8 cellular contexts compared by ENCODE assay signal in the genomic region with DNA sequence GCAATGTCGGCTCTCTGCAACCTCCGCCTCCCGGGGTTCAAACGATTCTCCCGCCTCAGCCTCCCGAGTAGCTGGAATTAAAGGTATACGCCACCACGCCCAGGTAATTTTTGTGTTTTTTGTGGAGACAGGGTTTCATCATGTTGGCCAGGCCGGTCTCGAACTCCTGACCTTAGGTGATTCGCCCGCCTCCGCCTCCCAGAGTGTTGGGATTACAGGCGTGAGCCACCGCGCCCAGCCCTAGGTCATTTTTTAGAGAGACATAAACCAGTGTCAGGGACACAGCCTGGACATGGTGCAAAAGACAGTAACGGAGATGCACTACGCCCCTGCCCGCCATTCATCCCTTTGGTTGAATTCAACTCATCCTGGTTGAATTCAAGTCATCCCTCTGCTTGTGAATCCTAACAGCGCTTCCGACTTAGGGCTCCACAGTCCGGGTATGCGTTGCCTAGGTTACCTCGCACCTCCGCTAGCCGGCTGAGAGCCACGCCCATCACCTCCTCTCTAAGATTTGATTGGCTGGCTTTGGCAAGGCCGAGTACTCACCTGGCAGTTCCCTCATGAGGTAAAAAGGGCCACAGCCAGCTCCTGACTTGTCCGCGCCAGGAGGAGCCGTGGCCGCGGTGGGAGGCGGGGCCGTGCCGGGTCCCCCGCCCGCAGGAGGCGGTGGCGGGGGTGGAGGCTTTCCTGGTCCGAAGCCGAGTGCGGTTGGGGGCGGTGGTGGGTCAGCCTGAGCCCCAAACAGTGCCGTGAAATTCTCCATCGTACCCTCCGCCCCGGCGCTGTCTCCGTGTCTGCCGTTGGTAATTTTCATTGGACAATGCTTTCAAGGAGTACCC. TPM values are rescaled to one million over a fixed set of nuclear protein-coding genes. Genes with fewer than 3 reads are reported as not detected.
DNase-seq lines count a peak whose midpoint lies in the region; ATAC-seq and TF ChIP-seq lines count a peak whose summit lies in the region.

A gene with protein sequence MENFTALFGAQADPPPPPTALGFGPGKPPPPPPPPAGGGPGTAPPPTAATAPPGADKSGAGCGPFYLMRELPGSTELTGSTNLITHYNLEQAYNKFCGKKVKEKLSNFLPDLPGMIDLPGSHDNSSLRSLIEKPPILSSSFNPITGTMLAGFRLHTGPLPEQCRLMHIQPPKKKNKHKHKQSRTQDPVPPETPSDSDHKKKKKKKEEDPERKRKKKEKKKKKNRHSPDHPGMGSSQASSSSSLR (minus strand): TSS at position 802 of the 842 bp plus-strand sequence. CDS start 36 bp downstream, at position 766.

- no peaks in the 10 kb centered on the region for H3K9me3 ChIP-seq in mesenchymal stem cell (ENCODE audit: control insufficient read depth, low read length)

- intact Hi-C loops in activated CD4-positive, alpha-beta memory T cell treated with anti-CD3 and anti-CD28 coated beads for 36 hours (cut with micrococcal nuclease), result loop anchor here (1.0 to 5.0 kb wide), 11 partner anchors 30 to 867 kb away; a partner anchor contains a TSS

- H3K18ac ChIP-seq in mesenchymal stem cell (ENCODE audit: low read depth in 1 of 2, low read length in 2 of 2), result peak within 1 kb of the TSS; percentile 78 to 92

- peak within 1 kb of the TSS; percentile 82 for H2BK120ac ChIP-seq in mesenchymal stem cell (ENCODE audit: low read depth, low read length)

- H3K23ac ChIP-seq in mesenchymal stem cell (ENCODE audit: low read length in 2 of 2), result peak within 1 kb of the TSS in 1 of 2 experiments; percentile 46

- TF ChIP-seq CTCF in BJ (IDR thresholded peaks at IDR 0.05; ENCODE audit: insufficient read depth, low read depth, low read length), result no peak

- DNase-seq in BJ (ENCODE audit: low read depth) (peak; percentile 19), NCI-H748 treated with DMSO at 0.1 percent for 48 hours (lab: John Stamatoyannopoulos, UW) (peak; percentile 92), ecto neural progenitor cell (ENCODE audit: low spot score) (peak; percentile 94), mesenchymal stem cell (peak; percentile 84)
- DNase-seq in activated CD4-positive, alpha-beta memory T cell treated with anti-CD3 and anti-CD28 coated beads for 36 hours, result peak; percentile 85
- DNase-seq in stimulated activated CD8-positive, alpha-beta memory T cell treated with anti-CD3 and anti-CD28 coated beads, Interleukin-12 subunit alpha, Interleukin-12 subunit beta, amount 100 ng/mL, for 24 hours (ENCODE audit: extremely low read depth), result peak; percentile 45

- H2AK5ac ChIP-seq in mesenchymal stem cell (ENCODE audit: low read length, severe bottlenecking), result peak within 1 kb of the TSS; percentile 27

- H3K36me3 ChIP-seq in BJ (ENCODE audit: control insufficient read depth, insufficient read depth, low read length) (no peaks in the 10 kb centered on the region; the same call in 1 of the 2 replicates), mesenchymal stem cell (ENCODE audit: control insufficient read depth in 1 of 2, insufficient read depth in 2 of 2, low read depth in 1 of 2, low read length in 2 of 2) (peaks cover 2 to 12% of the 10 kb centered on the region in 2 experiments)

- H3K4me3 ChIP-seq in BJ (ENCODE audit: low read depth, low read length), result peak within 1 kb of the TSS; percentile 92
- H3K4me3 ChIP-seq in mesenchymal stem cell (ENCODE audit: insufficient read depth in 1 of 2, low read depth in 1 of 2, low read length in 2 of 2), result peak within 1 kb of the TSS; percentile 90 to 92

- no peak within 1 kb of the TSS for H3K14ac ChIP-seq in mesenchymal stem cell (ENCODE audit: low read length in 2 of 2)

- peak within 1 kb of the TSS; percentile 38 for H3K27ac ChIP-seq in mesenchymal stem cell (ENCODE audit: low read length, poor library complexity, severe bottlenecking)

- H4K8ac ChIP-seq in mesenchymal stem cell (ENCODE audit: low read length), result peak within 1 kb of the TSS; percentile 98

- CTCF ChIA-PET in BJ (lab: Yijun Ruan, JAX), result interaction anchor here (1.1 kb wide), 1 partner anchor 89 kb away, joined by 6 read pairs; no protein-coding TSS in a partner anchor
- CTCF ChIA-PET in activated CD4-positive, alpha-beta memory T cell treated with anti-CD3 and anti-CD28 coated beads for 36 hours (lab: Charles Lee), result interaction anchor here (0.9 to 4.9 kb wide), 2 partner anchors 89 to 366 kb away, joined by 3 to 20 read pairs; no protein-coding TSS in a partner anchor

- H3K27me3 Mint-ChIP-seq in activated CD4-positive, alpha-beta memory T cell treated with anti-CD3 and anti-CD28 coated beads for 36 hours, result no peaks in the 10 kb centered on the region

- H2AFZ ChIP-seq in mesenchymal stem cell (ENCODE audit: low read depth, low read length), result peak within 1 kb of the TSS; percentile 66

- ATAC-seq in GM19351 (IDR thresholded peaks at IDR 0.05; ENCODE audit: unreplicated experiment) (peak; percentile 45), HG03521 (IDR thresholded peaks at IDR 0.05; ENCODE audit: unreplicated experiment) (peak; percentile 41)

- POLR2A ChIA-PET in BJ (lab: Charles Lee), result interaction anchor here (0.5 to 1.0 kb wide), 4 partner anchors 29 to 401 kb away, joined by 3 to 6 read pairs (median 4); a partner anchor contains a TSS
- POLR2A ChIA-PET in activated CD4-positive, alpha-beta memory T cell treated with anti-CD3 and anti-CD28 coated beads for 36 hours (lab: Charles Lee), result interaction anchor here (2.2 kb wide), 1 partner anchor 30 kb away, joined by 12 read pairs; a partner anchor contains a TSS

- H3K4me2 ChIP-seq in mesenchymal stem cell (ENCODE audit: low read length, poor library complexity, severe bottlenecking), result peak within 1 kb of the TSS; percentile 94

- H3K4ac ChIP-seq in mesenchymal stem cell (ENCODE audit: low read depth in 1 of 2, low read length in 2 of 2), result peak within 1 kb of the TSS; percentile 75 to 83

- WGBS in mesenchymal stem cell, result 16% methylated on average over 45 of the region's 51 CpGs

- H3K4me1 Mint-ChIP-seq in activated CD4-positive, alpha-beta memory T cell treated with anti-CD3 and anti-CD28 coated beads for 36 hours (ENCODE audit: low read depth), result peaks cover 53% of the 10 kb centered on the region

- H4K91ac ChIP-seq in mesenchymal stem cell (ENCODE audit: low read length), result peak within 1 kb of the TSS; percentile 67

- peak within 1 kb of the TSS; percentile 46 for H2BK5ac ChIP-seq in mesenchymal stem cell (ENCODE audit: low read depth, low read length, poor library complexity, severe bottlenecking)

- H2BK12ac ChIP-seq in mesenchymal stem cell (ENCODE audit: low read length in 2 of 2), result peak within 1 kb of the TSS in 1 of 2 experiments; percentile 55

- no peaks in the 10 kb centered on the region for H3K9me3 Mint-ChIP-seq in activated CD4-positive, alpha-beta memory T cell treated with anti-CD3 and anti-CD28 coated beads for 36 hours

- no peaks in the 10 kb centered on the region for H3K27me3 ChIP-seq in BJ (ENCODE audit: control insufficient read depth, insufficient read depth, low read length)
- H3K27me3 ChIP-seq in mesenchymal stem cell (ENCODE audit: control insufficient read depth in 1 of 2, insufficient read depth in 1 of 2, low read length in 2 of 2), result no peaks in the 10 kb centered on the region

- H3K27ac Mint-ChIP-seq in activated CD4-positive, alpha-beta memory T cell treated with anti-CD3 and anti-CD28 coated beads for 36 hours, result peak within 1 kb of the TSS; percentile 89

- peaks cover 18% of the 10 kb centered on the region for H3K79me1 ChIP-seq in mesenchymal stem cell (replicated peaks; ENCODE audit: low read length, poor library complexity, severe bottlenecking)

- peak within 1 kb of the TSS; percentile 94 for H3K4me3 Mint-ChIP-seq in activated CD4-positive, alpha-beta memory T cell treated with anti-CD3 and anti-CD28 coated beads for 36 hours

- H2BK15ac ChIP-seq in mesenchymal stem cell (ENCODE audit: low read depth, poor library complexity, severe bottlenecking), result peak within 1 kb of the TSS; percentile 88

- H3K9ac ChIP-seq in mesenchymal stem cell (ENCODE audit: low read length), result peak within 1 kb of the TSS; percentile 95

- peaks cover 10% of the 10 kb centered on the region for H3K4me1 ChIP-seq in mesenchymal stem cell (ENCODE audit: control insufficient read depth, insufficient read depth, low read depth, low read length)

- peaks cover 2% of the 10 kb centered on the region for H3K36me3 Mint-ChIP-seq in activated CD4-positive, alpha-beta memory T cell treated with anti-CD3 and anti-CD28 coated beads for 36 hours

RNA-seq across cellular contexts. Expression of the gene that starts here (rescaled TPM):
- 25.9 and 28.4 TPM in 2 replicates for polyA plus RNA-seq in BJ (2011; rRNA removed)
- polyA minus RNA-seq in BJ (2011; rRNA and poly(A)+ RNA removed), result 5.3 and 8.1 TPM in 2 replicates
- 10 to 100 TPM; 12.9 to 14.1 TPM for total RNA-seq in activated CD4-positive, alpha-beta memory T cell treated with anti-CD3 and anti-CD28 coated beads for 36 hours
- 40.1 TPM for polyA plus RNA-seq in mesenchymal stem cell (2013, experiment 1 of 2)
- polyA plus RNA-seq in mesenchymal stem cell (2013, experiment 2 of 2), result 39.8 TPM

Comparison
In these comparisons a context has a peak if more than half of its experiments do, and no peak if none do; other contexts are left out.
1. Peak in every context shown above with its lines: DNase-seq, ATAC-seq, H3K4me3 ChIP-seq and H3K27ac ChIP-seq.
2. DNase-seq: peak in every context shown above with its lines; median percentile 94 in ecto neural progenitor cell; 92 in NCI-H748 treated with DMSO at 0.1 percent for 48 hours; 85 in activated CD4-positive, alpha-beta memory T cell treated with anti-CD3 and anti-CD28 coated beads for 36 hours; 84 in mesenchymal stem cell; 45 in stimulated activated CD8-positive, alpha-beta memory T cell treated with anti-CD3 and anti-CD28 coated beads, Interleukin-12 subunit alpha, Interleukin-12 subunit beta, amount 100 ng/mL, for 24 hours; 19 in BJ.